ENCODE assay signal across 1 cellular context in genomic region chr15:98799461-98799971, GRCh38.
TF ChIP-seq lines count a peak whose summit lies in the region.

No MANE protein-coding gene starts in this region.

TF ChIP-seq in K562, 482 proteins besides CTCF, POLR2A, EP300 and RAD21 (continued from another document):
- no peak for TF ChIP-seq HBP1 (CRISPR knock-in tag; IDR thresholded peaks at IDR 0.05)
- TF ChIP-seq ZNF76 (CRISPR knock-in tag; IDR thresholded peaks at IDR 0.05; ENCODE audit: borderline replicate concordance) = no peak
- no peak for TF ChIP-seq ZNF778 (CRISPR knock-in tag; IDR thresholded peaks at IDR 0.05)
- no peak for TF ChIP-seq ZNF395 (CRISPR knock-in tag; IDR thresholded peaks at IDR 0.05)
- peak; percentile 61 for TF ChIP-seq CEBPB (tag; IDR thresholded peaks at IDR 0.05)
- TF ChIP-seq KHSRP (IDR thresholded peaks at IDR 0.05) = no peak
